ENCODE assay signal across 19 cellular contexts in genomic region chr12:93274937-93275336, GRCh38.
"Had no signal": no experiment of that assay in that cellular context is flagged by ENCODE, and none has a peak within 500 bp of the region (broad histone marks: within the 10 kb centered on the region; RNA-seq: fewer than 3 reads in every experiment).

No MANE protein-coding gene starts in this region.

- H3K4me1 Mint-ChIP-seq: IgD-negative memory B cell had no signal

- H3K4me3 Mint-ChIP-seq: IgD-negative memory B cell had no signal

- H3K27me3 Mint-ChIP-seq: IgD-negative memory B cell had no signal

- DNase-seq: KBM-7, MV-4-11, NCI-H1048, NCI-H1105, NCI-H1417, NCI-H1436 treated with DMSO at 0.1 percent for 48 hours, NCI-H1694, NCI-H187 treated with DMSO at 0.1 percent for 48 hours, NCI-H2029 treated with DMSO at 0.1 percent for 48 hours, NCI-H2171 treated with DMSO at 0.1 percent for 48 hours, NCI-H345, NCI-H446 treated with DMSO at 0.1 percent for 48 hours, NCI-H510A treated with DMSO at 0.1 percent for 48 hours, NCI-H526, SHP77 had no signal

- H3K27ac ChIP-seq: RWPE1 had no signal

- H3K27ac Mint-ChIP-seq: IgD-negative memory B cell had no signal

- ATAC-seq: Panc1, SK-N-SH treated with all-trans-retinoic acid at 6 μM for 48 hours had no signal
